ENCODE assay signal across 8 cellular contexts in genomic region chr19:13026478-13026999, GRCh38. TPM values are rescaled to one million over a fixed set of nuclear protein-coding genes. Genes with fewer than 3 reads are reported as not detected.
A peak's percentile ranks its signal among the peaks of the same experiment; 100 is the strongest.
DNase-seq lines count a peak whose midpoint lies in the region; TF ChIP-seq lines count a peak whose summit lies in the region.

No MANE protein-coding gene starts in this region.

- no CpG with 5 or more reads among the region's 9 CpGs for WGBS in trophoblast cell (ENCODE audit: extremely low coverage, insufficient coverage, insufficient read length)

- no peak overlapping the region for H4K12ac ChIP-seq in trophoblast cell (ENCODE audit: low read depth, low read length)

- H3K79me1 ChIP-seq in trophoblast cell (ENCODE audit: low read length): no peaks in the 10 kb centered on the region

- H3K9me3 ChIP-seq in breast epithelium (no peaks in the 10 kb centered on the region), trophoblast cell (ENCODE audit: insufficient read depth, low read depth, low read length) (peaks cover 2% of the 10 kb centered on the region)

- H2BK120ac ChIP-seq in trophoblast cell (ENCODE audit: insufficient read depth, low read length, poor library complexity): no peak overlapping the region

- no peak overlapping the region for H3K4ac ChIP-seq in trophoblast cell (ENCODE audit: low read depth, low read length)

- no peak overlapping the region for H2BK12ac ChIP-seq in trophoblast cell (ENCODE audit: low read length)

- H3K4me1 ChIP-seq in breast epithelium: peaks cover 14 to 20% of the 10 kb centered on the region in 2 donors
- H3K4me1 ChIP-seq in trophoblast cell (ENCODE audit: control insufficient read depth in 1 of 2, insufficient read depth in 2 of 2, low read length in 2 of 2): no peaks in the 10 kb centered on the region

- no peaks in the 10 kb centered on the region for H3K79me2 ChIP-seq in trophoblast cell (ENCODE audit: control insufficient read depth, insufficient read depth, low read length, poor library complexity)

- no peak overlapping the region for H3K18ac ChIP-seq in trophoblast cell (ENCODE audit: low read length)

- TF ChIP-seq POLR2A in breast epithelium (IDR thresholded peaks at IDR 0.05): no peak

- no peak overlapping the region for H4K91ac ChIP-seq in trophoblast cell (ENCODE audit: low read depth, low read length)

- H2AK5ac ChIP-seq in trophoblast cell (ENCODE audit: low read length): no peak overlapping the region

- in situ Hi-C loops in ACHN (cut with HindIII; ENCODE audit: low pct_ligation_motif_present, low pct_unique_long_range_greater_than_20kb, low sequenced_read_pairs): no loop called here

- peak; percentile 38 for DNase-seq in ACHN
- DNase-seq in NCI-H1417 (lab: John Stamatoyannopoulos, UW): peak; percentile 73 to 94 (median 77)
- no peak for DNase-seq in breast epithelium (ENCODE audit: low spot score in 2 of 2)
- peak; percentile 43 for DNase-seq in medulla oblongata (ENCODE audit: extremely low spot score)
- no peak for DNase-seq in trophoblast cell
- no peak for DNase-seq in NCI-H446 (lab: John Stamatoyannopoulos, UW)
- DNase-seq in activated CD4-positive, alpha-beta T cell treated with anti-CD3 and anti-CD28 coated beads, Interleukin-2, amount 50 U/mL, for 1 hour: no peak
- no peak for DNase-seq in central memory CD4-positive, alpha-beta T cell

- no peak overlapping the region for H3K4me2 ChIP-seq in trophoblast cell (ENCODE audit: low read length)

- H3K27me3 ChIP-seq in breast epithelium (no peaks in the 10 kb centered on the region), trophoblast cell (ENCODE audit: insufficient read depth, low read length) (peaks cover 88% of the 10 kb centered on the region)

- TF ChIP-seq CTCF in breast epithelium (IDR thresholded peaks at IDR 0.05): no peak

- H3K36me3 ChIP-seq in breast epithelium (no peaks in the 10 kb centered on the region), trophoblast cell (ENCODE audit: control insufficient read depth in 1 of 2, insufficient read depth in 2 of 2, low read length in 2 of 2) (no peaks in the 10 kb centered on the region)

- no peak overlapping the region for H2BK5ac ChIP-seq in trophoblast cell (ENCODE audit: low read depth, low read length, poor library complexity)

- H3K4me3 ChIP-seq in breast epithelium (peak overlapping the region; percentile 25 to 75 (median 53)), trophoblast cell (ENCODE audit: low read depth, low read length) (no peak overlapping the region)

- no peak overlapping the region for H3K14ac ChIP-seq in trophoblast cell (ENCODE audit: low read length)

- no peak overlapping the region for H2AFZ ChIP-seq in trophoblast cell (ENCODE audit: insufficient read depth, low read length, poor library complexity)

- no peak overlapping the region for H3K23ac ChIP-seq in trophoblast cell (ENCODE audit: low read length)

- H4K8ac ChIP-seq in trophoblast cell (ENCODE audit: low read depth, low read length): no peak overlapping the region

- intact Hi-C loops in breast epithelium (cut with DNase I; ENCODE audit: low total_unique reads): no loop called here

- H3K27ac ChIP-seq in breast epithelium: peak overlapping the region; percentile 93 to 95
- H3K27ac ChIP-seq in trophoblast cell (ENCODE audit: low read depth, low read length): no peak overlapping the region

- H3K9ac ChIP-seq in trophoblast cell (ENCODE audit: low read length): no peak overlapping the region

RNA-seq across cellular contexts. Expression of gene NFIX, which starts 31.3 kb away (rescaled TPM):
- 10 to 100 TPM; 43.6 to 53.9 (median 52.8) TPM for total RNA-seq in breast epithelium
- polyA plus RNA-seq in trophoblast cell (2013): 0.03 and 0.04 TPM in 2 replicates

RNA-seq across cellular contexts. Expression of gene DAND5, which starts 57.2 kb away (rescaled TPM):
- not detected for total RNA-seq in breast epithelium
- polyA plus RNA-seq in trophoblast cell (2013): 0.03 TPM in 2 replicates

Comparison
In these comparisons a context has a peak if more than half of its experiments do, and no peak if none do; other contexts are left out.
1. DNase-seq: peak in ACHN (single experiment), NCI-H1417 (3 of 3) and medulla oblongata (single experiment); none in breast epithelium (0 of 2), trophoblast cell (0 of 2), NCI-H446 (0 of 2), activated CD4-positive, alpha-beta T cell treated with anti-CD3 and anti-CD28 coated beads, Interleukin-2, amount 50 U/mL, for 1 hour (single experiment) and central memory CD4-positive, alpha-beta T cell (single experiment).